ENCODE assay signal across 17 cellular contexts in the genomic region with DNA sequence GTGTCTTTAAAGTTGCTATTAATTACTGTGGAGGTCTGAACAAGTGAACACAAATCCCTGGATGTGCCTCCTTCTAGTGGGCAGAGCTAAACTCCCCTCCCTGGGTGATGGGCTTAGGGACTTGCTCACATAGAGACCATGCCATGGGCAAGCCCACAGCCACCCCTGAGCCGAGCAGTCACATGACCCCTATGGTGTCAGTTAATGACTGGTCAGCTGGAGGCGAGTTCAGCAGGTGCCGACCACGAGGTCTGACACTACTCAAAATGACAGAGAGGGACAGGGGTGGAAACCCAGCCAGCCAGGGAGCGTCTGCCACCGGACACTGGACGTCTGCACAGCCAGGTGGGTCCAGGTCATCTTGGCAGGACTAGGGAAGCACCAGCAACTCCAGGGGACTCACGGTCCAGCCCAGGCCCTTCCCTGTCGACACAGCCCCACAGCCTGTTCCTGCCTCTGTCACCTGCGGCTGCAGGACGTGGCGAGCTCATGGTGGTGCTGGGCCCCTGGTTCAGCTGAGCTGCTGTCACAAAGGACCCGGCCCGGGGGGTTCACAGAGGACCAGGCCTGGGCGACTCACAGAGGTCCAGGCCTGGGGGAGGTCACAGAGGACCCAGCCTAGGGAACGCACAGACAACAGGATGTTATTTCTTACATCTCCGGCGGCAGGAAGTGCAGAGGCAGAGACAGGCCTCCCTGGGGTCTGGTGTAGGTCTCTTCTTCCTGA.
A peak's percentile ranks its signal among the peaks of the same experiment; 100 is the strongest.
DNase-seq lines count a peak whose midpoint lies in the region; ATAC-seq and TF ChIP-seq lines count a peak whose summit lies in the region.
"Had no signal": no experiment of that assay in that cellular context is flagged by ENCODE, and none has a peak within 500 bp of the region (broad histone marks: within the 10 kb centered on the region; RNA-seq: fewer than 3 reads in every experiment).

No MANE protein-coding gene starts in this region.

- DNase-seq in activated CD8-positive, alpha-beta memory T cell treated with anti-CD3 and anti-CD28 coated beads for 24 hours = peak; percentile 55
- no peak for DNase-seq in activated CD8-positive, alpha-beta memory T cell treated with anti-CD3 and anti-CD28 coated beads, Interleukin-2, amount 50 U/mL, for 4 hours
- DNase-seq in endodermal cell (peak; percentile 13), spleen (peak; percentile 66), aorta (no peak), HFFc6 (no peak)
- no peak for DNase-seq in activated CD4-positive, alpha-beta T cell treated with anti-CD3 and anti-CD28 coated beads, Interleukin-2, amount 50 U/mL, for 4 hours
- DNase-seq: 8988T; BE2C; CD8-positive, alpha-beta memory T cell; DMS79 treated with DMSO at 0.1 percent for 48 hours; NCI-H187; NCI-H510A; NCI-H774; PC-3 had no signal

- no peaks in the 10 kb centered on the region for H3K27me3 ChIP-seq in endodermal cell (ENCODE audit: control insufficient read depth, insufficient read depth, low read length, poor library complexity, severe bottlenecking)
- peaks cover 0 to 28% (median 11%) of the 10 kb centered on the region in 7 donors for H3K27me3 ChIP-seq in spleen (replicated peaks in 1 of 7)
- no peaks in the 10 kb centered on the region for H3K27me3 ChIP-seq in aorta (ENCODE audit: control insufficient read depth in 1 of 2, insufficient read depth in 2 of 2, low read length in 1 of 2)

- no peaks in the 10 kb centered on the region for H3K36me3 Mint-ChIP-seq in endodermal cell (ENCODE audit: low read depth)
- H3K36me3 Mint-ChIP-seq in HFFc6 (ENCODE audit: low read depth) = peaks cover 12% of the 10 kb centered on the region; the same call in 1 of the 2 replicates
- H3K36me3 Mint-ChIP-seq: CD8-positive, alpha-beta memory T cell had no signal

- H3K4me3 ChIP-seq in endodermal cell (ENCODE audit: low read length) (no peak overlapping the region), spleen (no peak overlapping the region), aorta (ENCODE audit: low read length in 2 of 2) (no peak overlapping the region)

- H3K27me3 Mint-ChIP-seq in endodermal cell (ENCODE audit: insufficient read depth) = peaks cover 2% of the 10 kb centered on the region
- no peaks in the 10 kb centered on the region; the same call in none of the 2 replicates for H3K27me3 Mint-ChIP-seq in HFFc6 (ENCODE audit: insufficient read depth)

- H3K27ac Mint-ChIP-seq in endodermal cell (no peak overlapping the region), HFFc6 (no peak overlapping the region)
- H3K27ac Mint-ChIP-seq: CD8-positive, alpha-beta memory T cell had no signal

- no peak overlapping the region for H3K9ac ChIP-seq in endodermal cell (ENCODE audit: extremely low read depth, low read length, poor library complexity, severe bottlenecking)

- ATAC-seq in aorta (ENCODE audit: low FRiP score) (peak; percentile 19), HG02870 (IDR thresholded peaks at IDR 0.05; ENCODE audit: unreplicated experiment) (no peak)
- ATAC-seq: HCT116, PC-3 had no signal

- no peak for TF ChIP-seq POLR2A in spleen (IDR thresholded peaks at IDR 0.05)

- H3K4me1 Mint-ChIP-seq in endodermal cell (no peaks in the 10 kb centered on the region), HFFc6 (ENCODE audit: low read depth) (no peaks in the 10 kb centered on the region)
- H3K4me1 Mint-ChIP-seq: CD8-positive, alpha-beta memory T cell had no signal

- TF ChIP-seq CTCF in endodermal cell (conservative IDR thresholded peaks at IDR 0.05) (no peak), spleen (IDR thresholded peaks at IDR 0.05 in 8 of 11, conservative IDR thresholded peaks at IDR 0.05 in 3 of 11) (no peak), HFFc6 (IDR thresholded peaks at IDR 0.05) (no peak)

- H3K9me3 Mint-ChIP-seq in endodermal cell (peaks cover 36% of the 10 kb centered on the region), HFFc6 (peaks cover 51% of the 10 kb centered on the region)

- intact Hi-C loops in spleen (cut with DNase I; ENCODE audit: low total_unique reads) = no loop called here
- intact Hi-C loops in aorta (cut with DNase I) = no loop called here

- H3K36me3 ChIP-seq in endodermal cell (ENCODE audit: control insufficient read depth, insufficient read depth, low read length) = no peaks in the 10 kb centered on the region
- no peaks in the 10 kb centered on the region for H3K36me3 ChIP-seq in spleen
- no peaks in the 10 kb centered on the region for H3K36me3 ChIP-seq in aorta (ENCODE audit: control insufficient read depth in 1 of 2, insufficient read depth in 2 of 2, low read length in 1 of 2)
- H3K36me3 ChIP-seq: BE2C had no signal

- H3K4me1 ChIP-seq in endodermal cell (ENCODE audit: control insufficient read depth, insufficient read depth, low read length) (no peaks in the 10 kb centered on the region), spleen (no peaks in the 10 kb centered on the region), aorta (ENCODE audit: control insufficient read depth in 1 of 2, insufficient read depth in 2 of 2, low read length in 2 of 2) (no peaks in the 10 kb centered on the region)
- H3K4me1 ChIP-seq: BE2C had no signal

- H3K4me3 Mint-ChIP-seq in endodermal cell = no peak overlapping the region
- no peak overlapping the region for H3K4me3 Mint-ChIP-seq in HFFc6
- H3K4me3 Mint-ChIP-seq: CD8-positive, alpha-beta memory T cell had no signal

- H3K27ac ChIP-seq in endodermal cell (ENCODE audit: low read depth, low read length) = no peak overlapping the region
- no peak overlapping the region for H3K27ac ChIP-seq in spleen
- H3K27ac ChIP-seq in aorta (ENCODE audit: low read depth in 1 of 2, low read length in 2 of 2) = no peak overlapping the region

- H3K9me3 ChIP-seq in endodermal cell (ENCODE audit: control insufficient read depth, low read length) = peaks cover 4% of the 10 kb centered on the region
- H3K9me3 ChIP-seq in spleen = peaks cover 0 to 23% (median 16%) of the 10 kb centered on the region in 8 donors
- peaks cover 2% of the 10 kb centered on the region for H3K9me3 ChIP-seq in aorta (ENCODE audit: control insufficient read depth, low read length)
- H3K9me3 ChIP-seq: BE2C had no signal

- 85 to 94% methylated on average over 12 to 18 of the region's 18 CpGs for WGBS in endodermal cell (ENCODE audit: insufficient coverage in 1 of 2, insufficient read length in 1 of 2), 2 experiments
- 70 to 78% (median 78%) methylated on average over 9 to 18 of the region's 18 CpGs for WGBS in spleen, 5 donors
- 78 to 80% methylated on average over 18 of the region's 18 CpGs for WGBS in aorta, 2 donors

Comparison
In these comparisons a context has a peak if more than half of its experiments do, and no peak if none do; other contexts are left out.
1. DNase-seq: peak in activated CD8-positive, alpha-beta memory T cell treated with anti-CD3 and anti-CD28 coated beads for 24 hours (single experiment), endodermal cell (single experiment) and spleen (single experiment); none in activated CD8-positive, alpha-beta memory T cell treated with anti-CD3 and anti-CD28 coated beads, Interleukin-2, amount 50 U/mL, for 4 hours (single experiment), aorta (0 of 2), HFFc6 (single experiment) and activated CD4-positive, alpha-beta T cell treated with anti-CD3 and anti-CD28 coated beads, Interleukin-2, amount 50 U/mL, for 4 hours (0 of 2).